ENCODE assay signal across 17 cellular contexts in the genomic region with DNA sequence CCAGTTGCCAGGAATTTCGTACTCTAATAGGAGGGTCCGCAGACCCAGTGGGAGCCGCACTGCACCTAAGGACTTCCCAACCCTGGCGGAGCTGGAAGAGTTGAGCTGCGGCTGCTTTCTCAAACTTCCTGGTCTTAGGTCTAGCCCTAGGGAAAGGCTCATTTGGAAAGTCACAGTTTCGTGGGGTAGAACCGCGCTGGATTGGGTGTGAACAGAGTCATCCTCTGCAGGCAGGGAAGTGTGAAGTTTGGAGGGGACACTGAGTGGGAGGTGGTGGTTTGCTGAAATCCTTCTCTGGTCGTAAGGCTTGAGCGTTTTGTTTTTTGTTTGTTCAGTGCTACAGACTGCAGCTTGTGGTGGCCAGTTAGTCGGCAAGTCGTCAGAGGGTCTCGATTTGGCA. TPM values are rescaled to one million over a fixed set of nuclear protein-coding genes. Genes with fewer than 3 reads are reported as not detected.
DNase-seq lines count a peak whose midpoint lies in the region; ATAC-seq and TF ChIP-seq lines count a peak whose summit lies in the region.
"Had no signal": no experiment of that assay in that cellular context is flagged by ENCODE, and none has a peak within 500 bp of the region (broad histone marks: within the 10 kb centered on the region; RNA-seq: fewer than 3 reads in every experiment).

No MANE protein-coding gene starts in this region.

- H3K36me3 ChIP-seq in endodermal cell (ENCODE audit: control insufficient read depth, insufficient read depth, low read length): peaks cover 44% of the 10 kb centered on the region
- H3K36me3 ChIP-seq in BE2C: peaks cover 32% of the 10 kb centered on the region

- H3K4me1 ChIP-seq in endodermal cell (ENCODE audit: control insufficient read depth, insufficient read depth, low read length): no peaks in the 10 kb centered on the region
- H3K4me1 ChIP-seq in BE2C: no peaks in the 10 kb centered on the region

- intact Hi-C loops in natural killer cell (cut with micrococcal nuclease): no loop called here

- H3K27me3 Mint-ChIP-seq in natural killer cell treated with Interleukin-12 subunit alpha and Interleukin-12 subunit beta and Interleukin-15 and Interleukin-18, amount 100 ng/mL, for 72 hours: no peaks in the 10 kb centered on the region
- H3K27me3 Mint-ChIP-seq in natural killer cell (ENCODE audit: low read depth in 2 of 2): no peaks in the 10 kb centered on the region
- H3K27me3 Mint-ChIP-seq in endodermal cell (ENCODE audit: insufficient read depth): no peaks in the 10 kb centered on the region
- H3K27me3 Mint-ChIP-seq in nephron progenitor cell (ENCODE audit: low read depth, poor library complexity): peaks cover 2% of the 10 kb centered on the region
- no peaks in the 10 kb centered on the region for H3K27me3 Mint-ChIP-seq in type B pancreatic cell
- H3K27me3 Mint-ChIP-seq: CD4-positive, alpha-beta memory T cell had no signal

- no peak overlapping the region for H3K27ac ChIP-seq in endodermal cell (ENCODE audit: low read depth, low read length)
- H3K27ac ChIP-seq: KMS-11 had no signal

- H3K9ac ChIP-seq in endodermal cell (ENCODE audit: extremely low read depth, low read length, poor library complexity, severe bottlenecking): no peak overlapping the region
- H3K9ac ChIP-seq: KMS-11 had no signal

- H3K9me3 Mint-ChIP-seq in natural killer cell treated with Interleukin-12 subunit alpha and Interleukin-12 subunit beta and Interleukin-15 and Interleukin-18, amount 100 ng/mL, for 72 hours: no peaks in the 10 kb centered on the region
- H3K9me3 Mint-ChIP-seq in natural killer cell (no peaks in the 10 kb centered on the region), endodermal cell (no peaks in the 10 kb centered on the region), nephron progenitor cell (no peaks in the 10 kb centered on the region), type B pancreatic cell (peaks cover 5% of the 10 kb centered on the region)
- H3K9me3 Mint-ChIP-seq: CD4-positive, alpha-beta memory T cell had no signal

- TF ChIP-seq CTCF in natural killer cell (IDR thresholded peaks at IDR 0.05): no peak
- TF ChIP-seq CTCF in endodermal cell (conservative IDR thresholded peaks at IDR 0.05): no peak
- no peak for TF ChIP-seq CTCF in nephron progenitor cell (IDR thresholded peaks at IDR 0.05)
- TF ChIP-seq CTCF in type B pancreatic cell (conservative IDR thresholded peaks at IDR 0.05): no peak
- TF ChIP-seq CTCF in BE2C (IDR thresholded peaks at IDR 0.05; ENCODE audit: low read depth, low read length): no peak

- ATAC-seq in natural killer cell treated with Interleukin-12 subunit alpha and Interleukin-12 subunit beta and Interleukin-15 and Interleukin-18, amount 100 ng/mL, for 72 hours: no peak
- ATAC-seq in natural killer cell (no peak), GM19328 (IDR thresholded peaks at IDR 0.05; ENCODE audit: unreplicated experiment) (no peak)
- ATAC-seq: PC-3 had no signal

- H3K4me1 Mint-ChIP-seq in natural killer cell treated with Interleukin-12 subunit alpha and Interleukin-12 subunit beta and Interleukin-15 and Interleukin-18, amount 100 ng/mL, for 72 hours (ENCODE audit: low read depth in 2 of 2): peaks cover 0 to 3% of the 10 kb centered on the region in 2 donors
- H3K4me1 Mint-ChIP-seq in natural killer cell (no peaks in the 10 kb centered on the region), endodermal cell (peaks cover 2% of the 10 kb centered on the region), nephron progenitor cell (peaks cover 63% of the 10 kb centered on the region), type B pancreatic cell (ENCODE audit: unreplicated experiment) (peaks cover 32% of the 10 kb centered on the region)

- H3K27me3 ChIP-seq in endodermal cell (ENCODE audit: control insufficient read depth, insufficient read depth, low read length, poor library complexity, severe bottlenecking) (no peaks in the 10 kb centered on the region), BE2C (no peaks in the 10 kb centered on the region)

- no peak overlapping the region for H3K4me3 Mint-ChIP-seq in natural killer cell treated with Interleukin-12 subunit alpha and Interleukin-12 subunit beta and Interleukin-15 and Interleukin-18, amount 100 ng/mL, for 72 hours
- H3K4me3 Mint-ChIP-seq in natural killer cell (no peak overlapping the region), endodermal cell (no peak overlapping the region), nephron progenitor cell (peak overlapping the region; percentile 15), type B pancreatic cell (no peak overlapping the region)
- H3K4me3 Mint-ChIP-seq: CD4-positive, alpha-beta memory T cell had no signal

- H3K27ac Mint-ChIP-seq in natural killer cell treated with Interleukin-12 subunit alpha and Interleukin-12 subunit beta and Interleukin-15 and Interleukin-18, amount 100 ng/mL, for 72 hours: no peak overlapping the region
- no peak overlapping the region for H3K27ac Mint-ChIP-seq in natural killer cell
- H3K27ac Mint-ChIP-seq in endodermal cell: no peak overlapping the region
- H3K27ac Mint-ChIP-seq in nephron progenitor cell: peak overlapping the region; percentile 96
- no peak overlapping the region for H3K27ac Mint-ChIP-seq in type B pancreatic cell
- H3K27ac Mint-ChIP-seq: CD4-positive, alpha-beta memory T cell had no signal

- 92 to 97% methylated on average over 8 to 13 of the region's 13 CpGs for WGBS in endodermal cell (ENCODE audit: insufficient coverage in 1 of 2, insufficient read length in 1 of 2), 2 experiments

- H3K9me3 ChIP-seq in endodermal cell (ENCODE audit: control insufficient read depth, low read length): no peaks in the 10 kb centered on the region
- H3K9me3 ChIP-seq in BE2C: no peaks in the 10 kb centered on the region

- peak; percentile 47 for DNase-seq in natural killer cell treated with Interleukin-12 subunit alpha and Interleukin-12 subunit beta and Interleukin-15 and Interleukin-18, amount 100 ng/mL, for 72 hours (ENCODE audit: low spot score)
- DNase-seq in natural killer cell (no peak), endodermal cell (peak; percentile 45), nephron progenitor cell (no peak), type B pancreatic cell (ENCODE audit: extremely low spot score, unreplicated experiment) (no peak), DMS79 (lab: John Stamatoyannopoulos, UW) (no peak), BE2C (no peak)
- DNase-seq: 8988T; CD4-positive, alpha-beta memory T cell; HCEC 1CT; NCI-H1048; NCI-H1436 treated with DMSO at 0.1 percent for 48 hours; NCI-H2081; NCI-H748 treated with DMSO at 0.1 percent for 48 hours; PC-3 had no signal

- H3K36me3 Mint-ChIP-seq in natural killer cell treated with Interleukin-12 subunit alpha and Interleukin-12 subunit beta and Interleukin-15 and Interleukin-18, amount 100 ng/mL, for 72 hours: no peaks in the 10 kb centered on the region
- H3K36me3 Mint-ChIP-seq in natural killer cell (no peaks in the 10 kb centered on the region), endodermal cell (ENCODE audit: low read depth) (peaks cover 49% of the 10 kb centered on the region), nephron progenitor cell (ENCODE audit: low read depth) (peaks cover 85% of the 10 kb centered on the region), type B pancreatic cell (peaks cover 27% of the 10 kb centered on the region)

- H3K4me3 ChIP-seq in endodermal cell (ENCODE audit: low read length) (no peak overlapping the region), BE2C (ENCODE audit: low read depth, low read length) (no peak overlapping the region)

RNA-seq across cellular contexts. Expression of gene PRKAB1, which starts 18.8 kb away (rescaled TPM):
- total RNA-seq in natural killer cell treated with Interleukin-12 subunit alpha and Interleukin-12 subunit beta and Interleukin-15 and Interleukin-18, amount 100 ng/mL, for 72 hours: 10 to 100 TPM; 27.4 to 31.4 TPM
- total RNA-seq in natural killer cell (10 to 100 TPM; 21.8 to 34.6 (median 23.5) TPM), endodermal cell (10 to 100 TPM; 28.8 to 32.0 TPM), type B pancreatic cell (ENCODE audit: low replicate concordance) (26.5 and 32.5 TPM in 2 replicates)
- polyA plus RNA-seq in endodermal cell (2013, experiment 1 of 2): 34.2 TPM
- polyA plus RNA-seq in endodermal cell (2013, experiment 2 of 2): 31.7 TPM
- 30.6 TPM for polyA plus RNA-seq in BE2C (2012; ENCODE audit: insufficient read depth, insufficient read length, low read depth)

Comparison
In these comparisons a context has a peak if more than half of its experiments do, and no peak if none do; other contexts are left out.
1. DNase-seq: peak in natural killer cell treated with Interleukin-12 subunit alpha and Interleukin-12 subunit beta and Interleukin-15 and Interleukin-18, amount 100 ng/mL, for 72 hours (single experiment) and endodermal cell (single experiment); none in natural killer cell (single experiment), nephron progenitor cell (single experiment), type B pancreatic cell (single experiment), DMS79 (single experiment) and BE2C (single experiment).